In genomic region chr1:10693497-10694273, GRCh38 we compare ENCODE assay signal across 8 cellular contexts.
A peak's percentile ranks its signal among the peaks of the same experiment; 100 is the strongest.
DNase-seq lines count a peak whose midpoint lies in the region; ATAC-seq and TF ChIP-seq lines count a peak whose summit lies in the region.

No MANE protein-coding gene starts in this region.

- DNase-seq in NCI-H345 (lab: John Stamatoyannopoulos, UW) (peak; percentile 56), NCI-H345 treated with DMSO at 0.1 percent for 48 hours (lab: John Stamatoyannopoulos, UW; ENCODE audit: unreplicated experiment) (no peak), HT-29 (ENCODE audit: low spot score) (peak; percentile 27), T-helper 22 cell (ENCODE audit: low read depth) (peak; percentile 38), breast epithelium (ENCODE audit: low spot score in 2 of 2) (no peak), lower lobe of right lung (peak; percentile 68)
- DNase-seq in stimulated activated naive B cell treated with anti-CD40 and anti-IgM and Interleukin-4, amounts not matched to agents 10 μg/mL and 1 μg/mL and 100 μg/mL, for 72 hours: peak; percentile 38

- H3K4me3 ChIP-seq in breast epithelium (peak overlapping the region; percentile 72 to 91 (median 77)), lower lobe of right lung (peak overlapping the region; percentile 78)

- H3K4me3 Mint-ChIP-seq in stimulated activated naive B cell treated with anti-CD40 and anti-IgM and Interleukin-4, amounts not matched to agents 10 μg/mL and 1 μg/mL and 100 μg/mL, for 72 hours: peak overlapping the region; percentile 82 to 90

- H3K27ac Mint-ChIP-seq in stimulated activated naive B cell treated with anti-CD40 and anti-IgM and Interleukin-4, amounts not matched to agents 10 μg/mL and 1 μg/mL and 100 μg/mL, for 72 hours: peak overlapping the region; percentile 85

- H3K9me3 ChIP-seq in breast epithelium (no peaks in the 10 kb centered on the region), lower lobe of right lung (no peaks in the 10 kb centered on the region)

- TF ChIP-seq POLR2A in breast epithelium (IDR thresholded peaks at IDR 0.05): no peak

- H3K36me3 Mint-ChIP-seq in stimulated activated naive B cell treated with anti-CD40 and anti-IgM and Interleukin-4, amounts not matched to agents 10 μg/mL and 1 μg/mL and 100 μg/mL, for 72 hours: peaks cover 6 to 20% of the 10 kb centered on the region in 2 donors

- peak overlapping the region; percentile 93 to 95 for H3K27ac ChIP-seq in breast epithelium
- H3K27ac ChIP-seq in lower lobe of right lung: peak overlapping the region; percentile 93

- no peaks in the 10 kb centered on the region for H3K36me3 ChIP-seq in breast epithelium
- H3K36me3 ChIP-seq in lower lobe of right lung: no peaks in the 10 kb centered on the region

- peak in 1 of 2 donors; percentile 2 for ATAC-seq in lower lobe of right lung
- peak; percentile 24 for ATAC-seq in stimulated activated naive B cell treated with anti-CD40 and anti-IgM and Interleukin-4, amounts not matched to agents 10 μg/mL and 1 μg/mL and 100 μg/mL, for 72 hours (replicated peaks)
- no peak for ATAC-seq in HG03196 (IDR thresholded peaks at IDR 0.05; ENCODE audit: unreplicated experiment)

- H3K27me3 ChIP-seq in breast epithelium (no peaks in the 10 kb centered on the region), lower lobe of right lung (ENCODE audit: low read depth) (no peaks in the 10 kb centered on the region)

- H3K9me3 Mint-ChIP-seq in stimulated activated naive B cell treated with anti-CD40 and anti-IgM and Interleukin-4, amounts not matched to agents 10 μg/mL and 1 μg/mL and 100 μg/mL, for 72 hours: no peaks in the 10 kb centered on the region

- intact Hi-C loops in breast epithelium (cut with DNase I; ENCODE audit: low total_unique reads): loop anchor here (10.0 kb wide), 1 partner anchor 101 kb away; the partner anchor contains the start of gene CASZ1
- intact Hi-C loops in lower lobe of right lung (cut with DNase I): no loop called here

- TF ChIP-seq CTCF in breast epithelium (IDR thresholded peaks at IDR 0.05) (no peak), lower lobe of right lung (IDR thresholded peaks at IDR 0.05) (no peak)

- H3K4me1 ChIP-seq in breast epithelium (peaks cover 9 to 22% of the 10 kb centered on the region in 2 donors), lower lobe of right lung (peaks cover 62% of the 10 kb centered on the region)

- peaks cover 0 to 21% of the 10 kb centered on the region in 2 donors for H3K27me3 Mint-ChIP-seq in stimulated activated naive B cell treated with anti-CD40 and anti-IgM and Interleukin-4, amounts not matched to agents 10 μg/mL and 1 μg/mL and 100 μg/mL, for 72 hours

- H3K4me1 Mint-ChIP-seq in stimulated activated naive B cell treated with anti-CD40 and anti-IgM and Interleukin-4, amounts not matched to agents 10 μg/mL and 1 μg/mL and 100 μg/mL, for 72 hours: peaks cover 32 to 68% of the 10 kb centered on the region in 2 donors

Comparison
In these comparisons a context has a peak if more than half of its experiments do, and no peak if none do; other contexts are left out.
1. DNase-seq: peak in NCI-H345 (single experiment), HT-29 (single experiment), T-helper 22 cell (single experiment), lower lobe of right lung (single experiment) and stimulated activated naive B cell treated with anti-CD40 and anti-IgM and Interleukin-4, amounts not matched to agents 10 μg/mL and 1 μg/mL and 100 μg/mL, for 72 hours (single experiment); none in NCI-H345 treated with DMSO at 0.1 percent for 48 hours (single experiment) and breast epithelium (0 of 2).